11 cellular contexts compared by ENCODE assay signal in the genomic region with DNA sequence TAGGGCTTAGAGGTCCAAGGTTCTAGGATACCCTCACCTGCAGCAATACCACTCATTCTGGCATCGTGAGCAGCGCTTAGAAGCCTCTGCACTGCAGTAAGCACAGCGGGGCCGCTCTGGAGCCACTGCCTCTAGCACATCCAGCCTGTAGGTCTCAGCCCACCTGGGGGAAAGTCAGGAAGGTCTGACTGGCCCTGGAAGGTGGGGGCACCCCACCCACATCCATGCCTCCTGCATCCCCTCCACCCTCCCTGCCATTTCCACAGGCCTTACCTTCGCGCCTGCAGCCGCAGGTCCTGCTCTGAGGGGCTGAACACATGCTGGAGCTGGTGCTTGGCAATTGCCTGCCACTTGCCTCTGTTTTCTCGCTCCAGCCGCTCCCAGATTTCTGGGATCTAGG. TPM values are rescaled to one million over a fixed set of nuclear protein-coding genes. Genes with fewer than 3 reads are reported as not detected.
DNase-seq lines count a peak whose midpoint lies in the region; ATAC-seq and TF ChIP-seq lines count a peak whose summit lies in the region.
"Had no signal": no experiment of that assay in that cellular context is flagged by ENCODE, and none has a peak within 500 bp of the region (broad histone marks: within the 10 kb centered on the region; RNA-seq: fewer than 3 reads in every experiment).

No MANE protein-coding gene starts in this region.

- peaks cover 40 to 67% (median 59%) of the 10 kb centered on the region in 4 donors for H3K4me1 ChIP-seq in stomach

- CTCF ChIA-PET in activated CD8-positive, alpha-beta memory T cell treated with anti-CD3 and anti-CD28 coated beads, Interleukin-2, amount 10 ng/mL, durations not matched to agents 7 days and 5 days (lab: Charles Lee), result interaction anchor here (1.1 to 2.4 kb wide), 8 partner anchors 8 to 268 kb away, joined by 3 to 8 read pairs (median 5); a partner anchor contains a TSS

- no peaks in the 10 kb centered on the region for H3K36me3 ChIP-seq in stomach

- H3K27me3 ChIP-seq in stomach, result no peaks in the 10 kb centered on the region
- H3K27me3 ChIP-seq: BE2C, testis had no signal

- peak overlapping the region; percentile 92 for H3K4me3 Mint-ChIP-seq in activated CD8-positive, alpha-beta memory T cell treated with anti-CD3 and anti-CD28 coated beads, Interleukin-2, amount 10 ng/mL, durations not matched to agents 7 days and 5 days

- peak; percentile 3 for ATAC-seq in activated CD8-positive, alpha-beta memory T cell treated with anti-CD3 and anti-CD28 coated beads, Interleukin-2, amount 10 ng/mL, durations not matched to agents 7 days and 5 days
- ATAC-seq in HG03045 (IDR thresholded peaks at IDR 0.05; ENCODE audit: unreplicated experiment), result no peak

- intact Hi-C loops in stomach (cut with DNase I; ENCODE audit: low total_unique reads), result no loop called here

- TF ChIP-seq EP300 in stomach (IDR thresholded peaks at IDR 0.05), result no peak

- WGBS in stomach, 5 donors, result 86 to 94% (median 90%) methylated on average over 5 to 9 of the region's 9 CpGs

- H3K27ac Mint-ChIP-seq in activated CD8-positive, alpha-beta memory T cell treated with anti-CD3 and anti-CD28 coated beads, Interleukin-2, amount 10 ng/mL, durations not matched to agents 7 days and 5 days, result peak overlapping the region; percentile 94

- no peaks in the 10 kb centered on the region for H3K27me3 Mint-ChIP-seq in activated CD8-positive, alpha-beta memory T cell treated with anti-CD3 and anti-CD28 coated beads, Interleukin-2, amount 10 ng/mL, durations not matched to agents 7 days and 5 days

- peak overlapping the region; percentile 69 to 99 (median 96) for H3K27ac ChIP-seq in stomach

- peaks cover 48% of the 10 kb centered on the region for H3K4me1 Mint-ChIP-seq in activated CD8-positive, alpha-beta memory T cell treated with anti-CD3 and anti-CD28 coated beads, Interleukin-2, amount 10 ng/mL, durations not matched to agents 7 days and 5 days

- H3K36me3 Mint-ChIP-seq in activated CD8-positive, alpha-beta memory T cell treated with anti-CD3 and anti-CD28 coated beads, Interleukin-2, amount 10 ng/mL, durations not matched to agents 7 days and 5 days, result peaks cover 32% of the 10 kb centered on the region

- DNase-seq in activated CD8-positive, alpha-beta memory T cell treated with anti-CD3 and anti-CD28 coated beads, Interleukin-2, amount 10 ng/mL, durations not matched to agents 7 days and 5 days, result no peak
- DNase-seq in activated CD8-positive, alpha-beta memory T cell treated with anti-CD3 and anti-CD28 coated beads, Interleukin-2, amount 50 U/mL, for 48 hours, result no peak
- DNase-seq in stomach (no peak), NCI-H2081 treated with DMSO at 0.1 percent for 48 hours (lab: John Stamatoyannopoulos, UW) (no peak), iPS-NIHi7 (ENCODE audit: extremely low spot score) (no peak)
- DNase-seq: BE2C, NCI-H526 treated with DMSO at 0.1 percent for 48 hours had no signal

- H3K4me3 ChIP-seq in WI38 (ENCODE audit: low read depth, low read length) (peak overlapping the region; percentile 64), iPS-18c (ENCODE audit: insufficient read depth, low read depth, low read length) (peak overlapping the region; percentile 15; the same call in 1 of the 2 replicates), stomach (peak overlapping the region; percentile 50 to 52 (median 52))

- no peak for TF ChIP-seq POLR2A in stomach (IDR thresholded peaks at IDR 0.05)

- H3K9me3 ChIP-seq in iPS-18c (ENCODE audit: control insufficient read depth, insufficient read depth, low read length), result no peaks in the 10 kb centered on the region
- no peaks in the 10 kb centered on the region for H3K9me3 ChIP-seq in stomach
- H3K9me3 ChIP-seq: BE2C, testis had no signal

- TF ChIP-seq CTCF in WI38 (IDR thresholded peaks at IDR 0.05; ENCODE audit: low read depth, low read length), result no peak
- TF ChIP-seq CTCF in stomach (IDR thresholded peaks at IDR 0.05), result no peak

- no peaks in the 10 kb centered on the region for H3K9me3 Mint-ChIP-seq in activated CD8-positive, alpha-beta memory T cell treated with anti-CD3 and anti-CD28 coated beads, Interleukin-2, amount 10 ng/mL, durations not matched to agents 7 days and 5 days (ENCODE audit: low read depth)

RNA-seq across cellular contexts. Expression of a gene that starts 0.9 kb away (rescaled TPM):
- total RNA-seq in activated CD8-positive, alpha-beta memory T cell treated with anti-CD3 and anti-CD28 coated beads, Interleukin-2, amount 10 ng/mL, durations not matched to agents 7 days and 5 days, result 100 to 1,000 TPM; 124 to 205 TPM
- 10 to 100 TPM; 16.5 to 33.2 (median 22.6) TPM for total RNA-seq in stomach
- 10 to 100 TPM; 27.8 to 37.3 (median 29.6) TPM for polyA plus RNA-seq in stomach

RNA-seq across cellular contexts. Expression of a gene that starts 4.0 kb away (rescaled TPM):
- 1 to 10 TPM; 2.4 to 2.9 TPM for total RNA-seq in activated CD8-positive, alpha-beta memory T cell treated with anti-CD3 and anti-CD28 coated beads, Interleukin-2, amount 10 ng/mL, durations not matched to agents 7 days and 5 days
- 10 to 100 TPM in 1 of 5 donors, under 1 TPM in 3, not detected in 1; 0.87 to 61.4 (median 0.91) TPM for total RNA-seq in stomach
- 1 to 10 TPM in 2 of 3 donors, under 1 TPM in 1; 0.87 to 3.7 (median 1.2) TPM for polyA plus RNA-seq in stomach

RNA-seq across cellular contexts. Expression of a gene that starts 9.0 kb away (rescaled TPM):
- 10 to 100 TPM; 45.3 to 49.7 TPM for total RNA-seq in activated CD8-positive, alpha-beta memory T cell treated with anti-CD3 and anti-CD28 coated beads, Interleukin-2, amount 10 ng/mL, durations not matched to agents 7 days and 5 days
- total RNA-seq in stomach, result 10 to 100 TPM in 3 of 5 donors, 1 to 10 TPM in 2; 4.5 to 75.0 (median 13.0) TPM
- polyA plus RNA-seq in stomach, result 10 to 100 TPM; 20.8 to 27.6 (median 27.0) TPM

RNA-seq across cellular contexts. Expression of a gene that starts 9.1 kb away (rescaled TPM):
- 10 to 100 TPM; 35.1 to 37.7 TPM for total RNA-seq in activated CD8-positive, alpha-beta memory T cell treated with anti-CD3 and anti-CD28 coated beads, Interleukin-2, amount 10 ng/mL, durations not matched to agents 7 days and 5 days
- total RNA-seq in stomach, result 10 to 100 TPM in 2 of 5 donors, 1 to 10 TPM in 2, not detected in 1; 6.1 to 16.3 (median 10.3) TPM
- 10 to 100 TPM; 10.4 to 26.1 (median 17.4) TPM for polyA plus RNA-seq in stomach

RNA-seq across cellular contexts. Expression of a gene that starts 13.5 kb away (rescaled TPM):
- total RNA-seq in activated CD8-positive, alpha-beta memory T cell treated with anti-CD3 and anti-CD28 coated beads, Interleukin-2, amount 10 ng/mL, durations not matched to agents 7 days and 5 days, result 10 to 100 TPM; 20.4 to 25.0 TPM
- 10 to 100 TPM in 3 of 5 donors, 1 to 10 TPM in 1, not detected in 1; 2.3 to 63.4 (median 25.6) TPM for total RNA-seq in stomach
- 10 to 100 TPM; 40.3 to 48.1 (median 46.3) TPM for polyA plus RNA-seq in stomach
